In the genomic region with DNA sequence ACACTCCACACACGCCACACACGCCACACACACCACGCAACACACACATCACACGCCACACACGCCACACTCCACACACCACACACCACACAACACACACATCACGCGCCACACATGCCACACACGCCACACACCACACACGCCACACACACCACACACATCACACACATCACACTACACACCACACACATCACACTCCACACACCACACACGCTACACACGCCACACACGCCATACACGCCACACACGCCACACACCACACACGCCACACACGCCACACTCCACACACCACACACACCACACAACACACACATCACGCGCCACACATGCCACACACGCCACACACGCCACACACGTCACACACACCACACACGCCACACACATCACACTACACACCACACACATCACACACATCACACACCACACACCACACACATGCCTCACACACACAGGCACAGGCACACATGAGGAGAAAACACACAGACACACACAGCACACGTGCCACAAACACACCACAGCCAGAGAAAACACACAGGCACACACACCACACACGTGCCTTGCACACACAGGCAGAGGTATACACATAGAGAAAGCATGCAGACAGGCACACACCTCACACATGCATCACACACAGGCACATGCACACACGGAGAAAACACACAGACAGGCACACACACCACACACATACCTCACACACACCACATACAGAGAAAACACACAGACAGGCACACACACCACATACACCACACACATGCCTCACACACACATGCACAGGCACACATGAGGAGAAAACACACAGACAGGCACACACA, we compare ENCODE assay signal across 30 cellular contexts.
"Had no signal": no experiment of that assay in that cellular context is flagged by ENCODE, and none has a peak within 500 bp of the region (broad histone marks: within the 10 kb centered on the region; RNA-seq: fewer than 3 reads in every experiment).

No MANE protein-coding gene starts in this region.

- H3K4me1 Mint-ChIP-seq: activated CD4-positive, alpha-beta memory T cell treated with anti-CD3 and anti-CD28 coated beads, Interleukin-2, amount 10 ng/mL, durations not matched to agents 7 days and 5 days; activated CD4-positive, alpha-beta T cell treated with anti-CD3 and anti-CD28 coated beads, Interleukin-2, amount 10 ng/mL, durations not matched to agents 7 days and 5 days; activated naive CD8-positive, alpha-beta T cell treated with anti-CD3 and anti-CD28 coated beads for 36 hours; immature natural killer cell; stimulated activated effector memory CD8-positive, alpha-beta T cell treated with anti-CD3 and anti-CD28 coated beads, Interleukin-12 subunit alpha, Interleukin-12 subunit beta, amount 100 ng/mL, for 72 hours; WTC11 had no signal

- H3K27ac Mint-ChIP-seq: activated CD4-positive, alpha-beta memory T cell treated with anti-CD3 and anti-CD28 coated beads, Interleukin-2, amount 10 ng/mL, durations not matched to agents 7 days and 5 days; activated CD4-positive, alpha-beta T cell treated with anti-CD3 and anti-CD28 coated beads, Interleukin-2, amount 10 ng/mL, durations not matched to agents 7 days and 5 days; activated naive CD4-positive, alpha-beta T cell treated with anti-CD3 and anti-CD28 coated beads for 36 hours; activated naive CD8-positive, alpha-beta T cell treated with anti-CD3 and anti-CD28 coated beads for 36 hours; brain; immature natural killer cell; naive thymus-derived CD8-positive, alpha-beta T cell; stimulated activated effector memory CD8-positive, alpha-beta T cell treated with anti-CD3 and anti-CD28 coated beads, Interleukin-12 subunit alpha, Interleukin-12 subunit beta, amount 100 ng/mL, for 72 hours; stimulated activated naive CD8-positive, alpha-beta T cell treated with anti-CD3 and anti-CD28 coated beads, Interleukin-15, Interleukin-2, amounts not matched to agents 100 ng/mL and 50 ng/mL, for 24 hours; type B pancreatic cell; WTC11 had no signal

- H3K4me3 ChIP-seq: ascending aorta, cardiac muscle cell, heart left ventricle, skin epidermis, thoracic aorta had no signal

- H3K9me3 ChIP-seq: ascending aorta, heart left ventricle, thoracic aorta had no signal

- H3K36me3 Mint-ChIP-seq: activated naive CD8-positive, alpha-beta T cell treated with anti-CD3 and anti-CD28 coated beads for 36 hours; brain; immature natural killer cell; naive thymus-derived CD8-positive, alpha-beta T cell; stimulated activated effector memory CD8-positive, alpha-beta T cell treated with anti-CD3 and anti-CD28 coated beads, Interleukin-12 subunit alpha, Interleukin-12 subunit beta, amount 100 ng/mL, for 72 hours; type B pancreatic cell; WTC11 had no signal

- H3K4me3 Mint-ChIP-seq: activated CD4-positive, alpha-beta memory T cell treated with anti-CD3 and anti-CD28 coated beads, Interleukin-2, amount 10 ng/mL, durations not matched to agents 7 days and 5 days; activated CD4-positive, alpha-beta T cell treated with anti-CD3 and anti-CD28 coated beads, Interleukin-2, amount 10 ng/mL, durations not matched to agents 7 days and 5 days; activated naive CD4-positive, alpha-beta T cell treated with anti-CD3 and anti-CD28 coated beads for 36 hours; activated naive CD8-positive, alpha-beta T cell treated with anti-CD3 and anti-CD28 coated beads for 36 hours; brain; immature natural killer cell; naive thymus-derived CD8-positive, alpha-beta T cell; neural crest cell; stimulated activated effector memory CD8-positive, alpha-beta T cell treated with anti-CD3 and anti-CD28 coated beads, Interleukin-12 subunit alpha, Interleukin-12 subunit beta, amount 100 ng/mL, for 72 hours; stimulated activated naive CD8-positive, alpha-beta T cell treated with anti-CD3 and anti-CD28 coated beads, Interleukin-15, Interleukin-2, amounts not matched to agents 100 ng/mL and 50 ng/mL, for 24 hours; type B pancreatic cell; WTC11 had no signal

- DNase-seq: activated CD4-positive, alpha-beta memory T cell treated with anti-CD3 and anti-CD28 coated beads, Interleukin-2, amount 10 ng/mL, durations not matched to agents 7 days and 5 days; activated CD4-positive, alpha-beta T cell treated with anti-CD3 and anti-CD28 coated beads for 1 hour; activated naive CD8-positive, alpha-beta T cell treated with anti-CD3 and anti-CD28 coated beads for 36 hours; activated T-cell treated with anti-CD3 and anti-CD28 coated beads, Interleukin-2, amount 50 U/mL, for 48 hours; cerebellar nuclear complex; cortex of kidney; heart left ventricle; hypothalamus; immature natural killer cell; kidney; left colon; midbrain; naive thymus-derived CD8-positive, alpha-beta T cell; occipital lobe; stimulated activated CD4-positive, alpha-beta T cell treated with anti-CD3 and anti-CD28 coated beads, Interleukin-4, amount 100 ng/mL, for 24 hours had no signal

- H3K9me3 Mint-ChIP-seq: activated CD4-positive, alpha-beta memory T cell treated with anti-CD3 and anti-CD28 coated beads, Interleukin-2, amount 10 ng/mL, durations not matched to agents 7 days and 5 days; activated CD4-positive, alpha-beta T cell treated with anti-CD3 and anti-CD28 coated beads, Interleukin-2, amount 10 ng/mL, durations not matched to agents 7 days and 5 days; activated naive CD4-positive, alpha-beta T cell treated with anti-CD3 and anti-CD28 coated beads for 36 hours; activated naive CD8-positive, alpha-beta T cell treated with anti-CD3 and anti-CD28 coated beads for 36 hours; immature natural killer cell; naive thymus-derived CD8-positive, alpha-beta T cell; neural crest cell; stimulated activated effector memory CD8-positive, alpha-beta T cell treated with anti-CD3 and anti-CD28 coated beads, Interleukin-12 subunit alpha, Interleukin-12 subunit beta, amount 100 ng/mL, for 72 hours; stimulated activated naive CD8-positive, alpha-beta T cell treated with anti-CD3 and anti-CD28 coated beads, Interleukin-15, Interleukin-2, amounts not matched to agents 100 ng/mL and 50 ng/mL, for 24 hours; type B pancreatic cell; WTC11 had no signal

- H3K36me3 ChIP-seq: ascending aorta, cardiac muscle cell, heart left ventricle, thoracic aorta had no signal

- H3K27me3 ChIP-seq: ascending aorta, cardiac muscle cell, foreskin keratinocyte had no signal

- H3K4me1 ChIP-seq: ascending aorta, foreskin keratinocyte, heart left ventricle had no signal

- FAIRE-seq: kidney had no signal

- H3K27me3 Mint-ChIP-seq: activated CD4-positive, alpha-beta memory T cell treated with anti-CD3 and anti-CD28 coated beads, Interleukin-2, amount 10 ng/mL, durations not matched to agents 7 days and 5 days; activated CD4-positive, alpha-beta T cell treated with anti-CD3 and anti-CD28 coated beads, Interleukin-2, amount 10 ng/mL, durations not matched to agents 7 days and 5 days; activated naive CD8-positive, alpha-beta T cell treated with anti-CD3 and anti-CD28 coated beads for 36 hours; brain; stimulated activated naive CD8-positive, alpha-beta T cell treated with anti-CD3 and anti-CD28 coated beads, Interleukin-15, Interleukin-2, amounts not matched to agents 100 ng/mL and 50 ng/mL, for 24 hours had no signal

- H3K27ac ChIP-seq: ascending aorta, cardiac muscle cell, foreskin keratinocyte, heart left ventricle, skin epidermis, thoracic aorta had no signal

- ATAC-seq: esophagus mucosa; heart left ventricle; left colon; naive thymus-derived CD8-positive, alpha-beta T cell; sciatic nerve; WTC11 had no signal
